In the genomic region with DNA sequence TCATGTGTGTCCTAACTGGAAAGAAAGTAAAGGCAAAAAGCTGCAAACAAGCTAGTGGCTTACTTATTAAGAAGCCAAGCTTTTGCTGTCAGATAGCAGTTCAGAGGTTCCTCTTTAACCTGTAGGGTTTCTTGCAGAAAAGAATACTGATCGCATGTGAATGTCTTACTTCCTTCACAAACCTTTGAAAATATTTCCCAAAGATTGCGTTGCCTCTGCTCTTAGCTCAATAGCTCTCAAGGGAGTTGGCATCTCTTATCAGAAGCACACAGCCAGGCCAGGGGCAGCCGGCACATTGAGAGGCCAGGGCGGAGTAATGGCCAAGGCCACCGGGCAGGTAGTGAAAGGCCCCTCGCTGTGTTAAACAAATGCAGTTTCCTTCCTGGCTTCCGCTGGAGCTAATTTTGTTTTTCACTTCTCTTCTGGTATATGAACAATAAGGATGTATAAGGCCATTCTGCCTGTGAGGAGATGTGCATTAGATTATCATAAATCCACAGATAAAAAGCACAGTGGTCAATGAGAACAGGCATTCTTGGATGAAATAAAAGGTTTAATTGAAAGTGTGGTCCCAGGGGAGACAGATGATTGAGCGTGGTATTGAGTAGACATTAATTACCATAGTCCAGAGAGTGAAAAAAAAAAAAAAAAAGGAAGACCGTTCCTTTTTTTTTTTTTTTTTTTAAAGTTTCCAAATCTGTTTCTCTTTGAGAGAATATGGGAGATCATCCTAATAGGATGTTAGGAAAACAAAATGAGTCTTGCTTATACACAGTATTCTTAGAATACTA, we compare ENCODE assay signal across 1 cellular context.
TF ChIP-seq lines count a peak whose summit lies in the region.

No MANE protein-coding gene starts in this region.

TF ChIP-seq in GM23338, 12 proteins besides CTCF, POLR2A, EP300 and RAD21 (continued from another document):
- TF ChIP-seq, protein P1, sequence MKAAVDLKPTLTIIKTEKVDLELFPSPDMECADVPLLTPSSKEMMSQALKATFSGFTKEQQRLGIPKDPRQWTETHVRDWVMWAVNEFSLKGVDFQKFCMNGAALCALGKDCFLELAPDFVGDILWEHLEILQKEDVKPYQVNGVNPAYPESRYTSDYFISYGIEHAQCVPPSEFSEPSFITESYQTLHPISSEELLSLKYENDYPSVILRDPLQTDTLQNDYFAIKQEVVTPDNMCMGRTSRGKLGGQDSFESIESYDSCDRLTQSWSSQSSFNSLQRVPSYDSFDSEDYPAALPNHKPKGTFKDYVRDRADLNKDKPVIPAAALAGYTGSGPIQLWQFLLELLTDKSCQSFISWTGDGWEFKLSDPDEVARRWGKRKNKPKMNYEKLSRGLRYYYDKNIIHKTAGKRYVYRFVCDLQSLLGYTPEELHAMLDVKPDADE (IDR thresholded peaks at IDR 0.05): peak; percentile 80
- TF ChIP-seq NANOG (IDR thresholded peaks at IDR 0.05; ENCODE audit: borderline replicate concordance) (peak; percentile 61; the same call in 1 of the 2 replicates), STAT1 (IDR thresholded peaks at IDR 0.05; ENCODE audit: unreplicated experiment) (no peak), EZH2phosphoT487 (IDR thresholded peaks at IDR 0.05; ENCODE audit: unreplicated experiment) (no peak), ZNF331 (CRISPR knock-in tag; IDR thresholded peaks at IDR 0.05; ENCODE audit: low read depth) (no peak), JUNB (IDR thresholded peaks at IDR 0.05; ENCODE audit: unreplicated experiment) (no peak), POLR2AphosphoS5 (IDR thresholded peaks at IDR 0.05; ENCODE audit: low read depth) (no peak), CREB1 (CRISPR knock-in tag; IDR thresholded peaks at IDR 0.05; ENCODE audit: low read depth) (no peak), ZNF114 (CRISPR knock-in tag; IDR thresholded peaks at IDR 0.05) (no peak)
- TF ChIP-seq, protein P2, sequence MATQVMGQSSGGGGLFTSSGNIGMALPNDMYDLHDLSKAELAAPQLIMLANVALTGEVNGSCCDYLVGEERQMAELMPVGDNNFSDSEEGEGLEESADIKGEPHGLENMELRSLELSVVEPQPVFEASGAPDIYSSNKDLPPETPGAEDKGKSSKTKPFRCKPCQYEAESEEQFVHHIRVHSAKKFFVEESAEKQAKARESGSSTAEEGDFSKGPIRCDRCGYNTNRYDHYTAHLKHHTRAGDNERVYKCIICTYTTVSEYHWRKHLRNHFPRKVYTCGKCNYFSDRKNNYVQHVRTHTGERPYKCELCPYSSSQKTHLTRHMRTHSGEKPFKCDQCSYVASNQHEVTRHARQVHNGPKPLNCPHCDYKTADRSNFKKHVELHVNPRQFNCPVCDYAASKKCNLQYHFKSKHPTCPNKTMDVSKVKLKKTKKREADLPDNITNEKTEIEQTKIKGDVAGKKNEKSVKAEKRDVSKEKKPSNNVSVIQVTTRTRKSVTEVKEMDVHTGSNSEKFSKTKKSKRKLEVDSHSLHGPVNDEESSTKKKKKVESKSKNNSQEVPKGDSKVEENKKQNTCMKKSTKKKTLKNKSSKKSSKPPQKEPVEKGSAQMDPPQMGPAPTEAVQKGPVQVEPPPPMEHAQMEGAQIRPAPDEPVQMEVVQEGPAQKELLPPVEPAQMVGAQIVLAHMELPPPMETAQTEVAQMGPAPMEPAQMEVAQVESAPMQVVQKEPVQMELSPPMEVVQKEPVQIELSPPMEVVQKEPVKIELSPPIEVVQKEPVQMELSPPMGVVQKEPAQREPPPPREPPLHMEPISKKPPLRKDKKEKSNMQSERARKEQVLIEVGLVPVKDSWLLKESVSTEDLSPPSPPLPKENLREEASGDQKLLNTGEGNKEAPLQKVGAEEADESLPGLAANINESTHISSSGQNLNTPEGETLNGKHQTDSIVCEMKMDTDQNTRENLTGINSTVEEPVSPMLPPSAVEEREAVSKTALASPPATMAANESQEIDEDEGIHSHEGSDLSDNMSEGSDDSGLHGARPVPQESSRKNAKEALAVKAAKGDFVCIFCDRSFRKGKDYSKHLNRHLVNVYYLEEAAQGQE (IDR thresholded peaks at IDR 0.05; ENCODE audit: unreplicated experiment): no peak
